8 cellular contexts compared by ENCODE assay signal in genomic region chr9:133347515-133347984, GRCh38. TPM values are rescaled to one million over a fixed set of nuclear protein-coding genes. Genes with fewer than 3 reads are reported as not detected.
DNase-seq lines count a peak whose midpoint lies in the region; ATAC-seq and TF ChIP-seq lines count a peak whose summit lies in the region.

No MANE protein-coding gene starts in this region.

- peak overlapping the region; percentile 98 for H3K4me3 ChIP-seq in WERI-Rb-1 (ENCODE audit: low read depth, low read length)

- peaks cover 45% of the 10 kb centered on the region for H3K36me3 Mint-ChIP-seq in nephron (ENCODE audit: low read depth)

- no peaks in the 10 kb centered on the region for H3K27me3 ChIP-seq in WERI-Rb-1 (ENCODE audit: insufficient read depth, low read depth, severe bottlenecking)

- ATAC-seq in GM21360 (IDR thresholded peaks at IDR 0.05; ENCODE audit: unreplicated experiment), result peak; percentile 21
- peak; percentile 35 for ATAC-seq in HG03571 (IDR thresholded peaks at IDR 0.05; ENCODE audit: unreplicated experiment)
- peak; percentile 43 for ATAC-seq in esophagus mucosa

- peaks cover 34% of the 10 kb centered on the region for H3K4me1 Mint-ChIP-seq in nephron

- H3K27ac Mint-ChIP-seq in nephron, result peak overlapping the region; percentile 95 to 96 (median 96)

- no peaks in the 10 kb centered on the region for H3K27me3 Mint-ChIP-seq in nephron (ENCODE audit: low read depth)

- TF ChIP-seq CTCF in WERI-Rb-1 (IDR thresholded peaks at IDR 0.05; ENCODE audit: low read depth, low read length) (no peak), nephron (IDR thresholded peaks at IDR 0.05; ENCODE audit: unreplicated experiment in 3 of 3) (no peak)

- peak; percentile 55 for DNase-seq in Daoy (ENCODE audit: low read depth)
- DNase-seq in WERI-Rb-1, result no peak
- DNase-seq in HuH-7 (ENCODE audit: low spot score), result no peak
- no peak for DNase-seq in stimulated activated CD4-positive, alpha-beta T cell treated with anti-CD3 and anti-CD28 coated beads, Interleukin-12 subunit alpha, Interleukin-12 subunit beta, amount 100 ng/mL, for 4 hours

- H3K27ac ChIP-seq in WERI-Rb-1, result peak overlapping the region; percentile 96

- H3K9me3 Mint-ChIP-seq in nephron, result no peaks in the 10 kb centered on the region

- H3K4me3 Mint-ChIP-seq in nephron, result peak overlapping the region; percentile 94 to 99 (median 99)

- no peaks in the 10 kb centered on the region for H3K9me3 ChIP-seq in WERI-Rb-1 (ENCODE audit: severe bottlenecking)

- peaks cover 83% of the 10 kb centered on the region for H3K36me3 ChIP-seq in WERI-Rb-1

RNA-seq across cellular contexts. Expression of gene MED22, which starts 0.4 kb away (rescaled TPM):
- 22.0 and 28.2 TPM in 2 replicates for total RNA-seq in Daoy (2014; rRNA removed; shearing (Covaris generic))
- 10.8 TPM for total RNA-seq in esophagus mucosa

RNA-seq across cellular contexts. Expression of gene RPL7A, which starts 0.5 kb away (rescaled TPM):
- total RNA-seq in Daoy (2014; rRNA removed; shearing (Covaris generic)), result 4,321 and 4,992 TPM in 2 replicates
- 2,377 TPM for total RNA-seq in esophagus mucosa

RNA-seq across cellular contexts. Expression of gene SURF1, which starts 8.7 kb away (rescaled TPM):
- 46.4 and 57.8 TPM in 2 replicates for total RNA-seq in Daoy (2014; rRNA removed; shearing (Covaris generic))
- total RNA-seq in esophagus mucosa, result 25.4 TPM

RNA-seq across cellular contexts. Expression of gene SURF2, which starts 8.8 kb away (rescaled TPM):
- total RNA-seq in Daoy (2014; rRNA removed; shearing (Covaris generic)), result 56.2 and 82.3 TPM in 2 replicates
- total RNA-seq in esophagus mucosa, result 25.6 TPM

RNA-seq across cellular contexts. Expression of gene SURF6, which starts 11.6 kb away (rescaled TPM):
- total RNA-seq in Daoy (2014; rRNA removed; shearing (Covaris generic)), result 33.6 and 52.9 TPM in 2 replicates
- total RNA-seq in esophagus mucosa, result 9.9 TPM
